In genomic region chr11:474914-475506, GRCh38 we compare ENCODE assay signal across 35 cellular contexts. TPM values are rescaled to one million over a fixed set of nuclear protein-coding genes. Genes with fewer than 3 reads are reported as not detected.
"Had no signal": no experiment of that assay in that cellular context is flagged by ENCODE, and none has a peak within 500 bp of the region (broad histone marks: within the 10 kb centered on the region; RNA-seq: fewer than 3 reads in every experiment).

No MANE protein-coding gene starts in this region.

- H3K27ac ChIP-seq: ascending aorta, brain microvascular endothelial cell, heart left ventricle, lower lobe of right lung, skin epidermis, thoracic aorta, vagina had no signal

- DNase-seq: activated CD4-positive, alpha-beta T cell treated with anti-CD3 and anti-CD28 coated beads for 48 hours; activated CD4-positive, alpha-beta T cell treated with anti-CD3 and anti-CD28 coated beads, Interleukin-2, amount 50 U/mL, for 48 hours; activated CD8-positive, alpha-beta memory T cell treated with anti-CD3 and anti-CD28 coated beads for 24 hours; activated effector memory CD4-positive, alpha-beta T cell treated with anti-CD3 and anti-CD28 coated beads, Interleukin-2, amount 50 U/mL, for 16 hours; activated naive CD4-positive, alpha-beta T cell treated with anti-CD3 and anti-CD28 coated beads for 36 hours; activated naive CD8-positive, alpha-beta T cell treated with anti-CD3 and anti-CD28 coated beads for 36 hours; activated T-cell treated with anti-CD3 and anti-CD28 coated beads, Interleukin-2, amount 50 U/mL, for 1 hour; brain microvascular endothelial cell; caudate nucleus; foreskin fibroblast; hypothalamus; immature natural killer cell; kidney glomerular epithelial cell; lower lobe of right lung; mucosa of descending colon; stimulated activated CD4-positive, alpha-beta T cell treated with anti-CD3 and anti-CD28 coated beads, Interleukin-12 subunit alpha, Interleukin-12 subunit beta, amount 100 ng/mL, for 4 hours; stimulated activated CD4-positive, alpha-beta T cell treated with anti-CD3 and anti-CD28 coated beads, Interleukin-4, amount 100 ng/mL, for 24 hours; T-helper 1 cell had no signal

- H3K36me3 ChIP-seq: ascending aorta, brain microvascular endothelial cell, lower lobe of right lung, thoracic aorta had no signal

- H3K36me3 Mint-ChIP-seq: activated naive CD8-positive, alpha-beta T cell treated with anti-CD3 and anti-CD28 coated beads for 36 hours; immature natural killer cell; type B pancreatic cell had no signal

- H3K27ac Mint-ChIP-seq: activated naive CD4-positive, alpha-beta T cell treated with anti-CD3 and anti-CD28 coated beads for 36 hours; activated naive CD8-positive, alpha-beta T cell treated with anti-CD3 and anti-CD28 coated beads for 36 hours; activated T-helper 1 cell treated with anti-CD3 and anti-CD28 coated beads, Interleukin-12 subunit alpha, Interleukin-12 subunit beta, Interleukin-2, Interleukin-4 antibody, amounts not matched to agents 30 ng/mL and 10 ng/mL and 1 ng/mL, durations not matched to agents 14 hours and 24 hours and 36 hours; nephron; stimulated activated effector memory CD8-positive, alpha-beta T cell treated with anti-CD3 and anti-CD28 coated beads, Interleukin-12 subunit alpha, Interleukin-12 subunit beta, amount 100 ng/mL, for 72 hours; stimulated activated naive CD8-positive, alpha-beta T cell treated with anti-CD3 and anti-CD28 coated beads, Interleukin-15, Interleukin-2, amounts not matched to agents 100 ng/mL and 50 ng/mL, for 24 hours; T-helper 2 cell treated with Interferon-gamma antibody and Interleukin-4, amounts not matched to agents 5 μg/mL and 100 μg/mL, for 36 hours; type B pancreatic cell had no signal

- H3K27me3 ChIP-seq: ascending aorta, brain microvascular endothelial cell, heart left ventricle, vagina had no signal

- H3K27me3 Mint-ChIP-seq: activated naive CD8-positive, alpha-beta T cell treated with anti-CD3 and anti-CD28 coated beads for 36 hours; stimulated activated naive CD8-positive, alpha-beta T cell treated with anti-CD3 and anti-CD28 coated beads, Interleukin-15, Interleukin-2, amounts not matched to agents 100 ng/mL and 50 ng/mL, for 24 hours; type B pancreatic cell had no signal

- H3K9me3 Mint-ChIP-seq: activated naive CD4-positive, alpha-beta T cell treated with anti-CD3 and anti-CD28 coated beads for 36 hours; activated naive CD8-positive, alpha-beta T cell treated with anti-CD3 and anti-CD28 coated beads for 36 hours; activated T-helper 1 cell treated with anti-CD3 and anti-CD28 coated beads, Interleukin-12 subunit alpha, Interleukin-12 subunit beta, Interleukin-2, Interleukin-4 antibody, amounts not matched to agents 30 ng/mL and 10 ng/mL and 1 ng/mL, durations not matched to agents 14 hours and 24 hours and 36 hours; immature natural killer cell; nephron; stimulated activated effector memory CD8-positive, alpha-beta T cell treated with anti-CD3 and anti-CD28 coated beads, Interleukin-12 subunit alpha, Interleukin-12 subunit beta, amount 100 ng/mL, for 72 hours; stimulated activated naive CD8-positive, alpha-beta T cell treated with anti-CD3 and anti-CD28 coated beads, Interleukin-15, Interleukin-2, amounts not matched to agents 100 ng/mL and 50 ng/mL, for 24 hours; T-helper 2 cell treated with Interferon-gamma antibody and Interleukin-4, amounts not matched to agents 5 μg/mL and 100 μg/mL, for 36 hours; type B pancreatic cell had no signal

- FAIRE-seq: endothelial cell of umbilical vein had no signal

- H3K4me3 Mint-ChIP-seq: activated naive CD4-positive, alpha-beta T cell treated with anti-CD3 and anti-CD28 coated beads for 36 hours; activated naive CD8-positive, alpha-beta T cell treated with anti-CD3 and anti-CD28 coated beads for 36 hours; activated T-helper 1 cell treated with anti-CD3 and anti-CD28 coated beads, Interleukin-12 subunit alpha, Interleukin-12 subunit beta, Interleukin-2, Interleukin-4 antibody, amounts not matched to agents 30 ng/mL and 10 ng/mL and 1 ng/mL, durations not matched to agents 14 hours and 24 hours and 36 hours; immature natural killer cell; nephron; stimulated activated effector memory CD8-positive, alpha-beta T cell treated with anti-CD3 and anti-CD28 coated beads, Interleukin-12 subunit alpha, Interleukin-12 subunit beta, amount 100 ng/mL, for 72 hours; stimulated activated naive CD8-positive, alpha-beta T cell treated with anti-CD3 and anti-CD28 coated beads, Interleukin-15, Interleukin-2, amounts not matched to agents 100 ng/mL and 50 ng/mL, for 24 hours; T-helper 2 cell treated with Interferon-gamma antibody and Interleukin-4, amounts not matched to agents 5 μg/mL and 100 μg/mL, for 36 hours; type B pancreatic cell had no signal

- ATAC-seq: esophagus mucosa; heart left ventricle; left lobe of liver; lower lobe of right lung; mucosa of descending colon; sciatic nerve; stimulated activated effector memory CD8-positive, alpha-beta T cell treated with anti-CD3 and anti-CD28 coated beads, Interleukin-12 subunit alpha, Interleukin-12 subunit beta, amount 100 ng/mL, for 72 hours had no signal

- H3K9me3 ChIP-seq: ascending aorta, heart left ventricle, lower lobe of right lung, mucosa of descending colon, thoracic aorta, vagina had no signal

- H3K4me3 ChIP-seq: ascending aorta, heart left ventricle, lower lobe of right lung, mucosa of descending colon, skin epidermis, thoracic aorta, vagina had no signal

- H3K4me1 Mint-ChIP-seq: activated naive CD8-positive, alpha-beta T cell treated with anti-CD3 and anti-CD28 coated beads for 36 hours; immature natural killer cell; stimulated activated effector memory CD8-positive, alpha-beta T cell treated with anti-CD3 and anti-CD28 coated beads, Interleukin-12 subunit alpha, Interleukin-12 subunit beta, amount 100 ng/mL, for 72 hours had no signal

RNA-seq across cellular contexts. Expression of gene ANO9, which starts 33.2 kb away (rescaled TPM):
- total RNA-seq: chondrocyte, endothelial cell of umbilical vein, osteocyte had no signal
